In genomic region chrX:3651272-3651671, GRCh38 we compare ENCODE assay signal across 9 cellular contexts.
DNase-seq lines count a peak whose midpoint lies in the region; ATAC-seq, FAIRE-seq and TF ChIP-seq lines count a peak whose summit lies in the region.
"Had no signal": no experiment of that assay in that cellular context is flagged by ENCODE, and none has a peak within 500 bp of the region (broad histone marks: within the 10 kb centered on the region; RNA-seq: fewer than 3 reads in every experiment).

No MANE protein-coding gene starts in this region.

- H3K27ac ChIP-seq in upper lobe of left lung, result no peak overlapping the region

- TF ChIP-seq CTCF in GM12874 (IDR thresholded peaks at IDR 0.05; ENCODE audit: insufficient read depth, low read depth, low read length) (0 out of 2 replicates have a peak, but pooled peaks have one; percentile 11), foreskin fibroblast (IDR thresholded peaks at IDR 0.05; ENCODE audit: low read depth, low read length) (peak; percentile 12), upper lobe of left lung (IDR thresholded peaks at IDR 0.05) (peak; percentile 13 to 60 (median 28))

- no peak for TF ChIP-seq POLR2A in upper lobe of left lung (IDR thresholded peaks at IDR 0.05)

- WGBS in upper lobe of left lung, 2 donors, result 44 to 51% methylated on average over 4 of the region's 4 CpGs

- no peaks in the 10 kb centered on the region for H3K27me3 ChIP-seq in upper lobe of left lung

- no peak for TF ChIP-seq EP300 in upper lobe of left lung (IDR thresholded peaks at IDR 0.05)

- DNase-seq in RKO (ENCODE audit: low spot score) (peak; percentile 56), foreskin fibroblast (peak; percentile 13 to 54), upper lobe of left lung (no peak), COR-L47 (lab: John Stamatoyannopoulos, UW) (no peak)
- DNase-seq in stimulated activated naive B cell treated with anti-CD40 and anti-IgM and Interleukin-4, amounts not matched to agents 10 μg/mL and 1 μg/mL and 100 μg/mL, for 72 hours, result no peak

- H3K9me3 ChIP-seq in upper lobe of left lung, result no peaks in the 10 kb centered on the region

- no peaks in the 10 kb centered on the region for H3K4me1 ChIP-seq in upper lobe of left lung

- no peak overlapping the region for H3K4me3 Mint-ChIP-seq in stimulated activated naive B cell treated with anti-CD40 and anti-IgM and Interleukin-4, amounts not matched to agents 10 μg/mL and 1 μg/mL and 100 μg/mL, for 72 hours
- H3K4me3 Mint-ChIP-seq: central memory CD8-positive, alpha-beta T cell had no signal

- H3K4me1 Mint-ChIP-seq in stimulated activated naive B cell treated with anti-CD40 and anti-IgM and Interleukin-4, amounts not matched to agents 10 μg/mL and 1 μg/mL and 100 μg/mL, for 72 hours, result peaks cover 0 to 1% of the 10 kb centered on the region in 2 donors
- H3K4me1 Mint-ChIP-seq: central memory CD8-positive, alpha-beta T cell had no signal

- no peaks in the 10 kb centered on the region for H3K9me3 Mint-ChIP-seq in stimulated activated naive B cell treated with anti-CD40 and anti-IgM and Interleukin-4, amounts not matched to agents 10 μg/mL and 1 μg/mL and 100 μg/mL, for 72 hours
- H3K9me3 Mint-ChIP-seq: central memory CD8-positive, alpha-beta T cell had no signal

- H3K27ac Mint-ChIP-seq in stimulated activated naive B cell treated with anti-CD40 and anti-IgM and Interleukin-4, amounts not matched to agents 10 μg/mL and 1 μg/mL and 100 μg/mL, for 72 hours, result no peak overlapping the region

- no peak for ATAC-seq in upper lobe of left lung (ENCODE audit: low FRiP score in 2 of 2)
- ATAC-seq in stimulated activated naive B cell treated with anti-CD40 and anti-IgM and Interleukin-4, amounts not matched to agents 10 μg/mL and 1 μg/mL and 100 μg/mL, for 72 hours (replicated peaks), result no peak
- no peak for ATAC-seq in GM18520 (IDR thresholded peaks at IDR 0.05; ENCODE audit: unreplicated experiment)

- H3K36me3 Mint-ChIP-seq in stimulated activated naive B cell treated with anti-CD40 and anti-IgM and Interleukin-4, amounts not matched to agents 10 μg/mL and 1 μg/mL and 100 μg/mL, for 72 hours, result peaks cover 3 to 31% of the 10 kb centered on the region in 2 donors

- peak; percentile 98 for FAIRE-seq in A204.1 (lab: Jason Lieb, UNC)

- H3K27me3 Mint-ChIP-seq in stimulated activated naive B cell treated with anti-CD40 and anti-IgM and Interleukin-4, amounts not matched to agents 10 μg/mL and 1 μg/mL and 100 μg/mL, for 72 hours, result no peaks in the 10 kb centered on the region
- H3K27me3 Mint-ChIP-seq: central memory CD8-positive, alpha-beta T cell had no signal

- H3K36me3 ChIP-seq in upper lobe of left lung, result peaks cover 0 to 14% (median 5%) of the 10 kb centered on the region in 4 donors

- H3K4me3 ChIP-seq in foreskin fibroblast (ENCODE audit: low read depth in 1 of 2, low read length in 2 of 2), result no peak overlapping the region
- no peak overlapping the region for H3K4me3 ChIP-seq in upper lobe of left lung

Comparison
In these comparisons a context has a peak if more than half of its experiments do, and no peak if none do; other contexts are left out.
1. DNase-seq: peak in RKO (single experiment) and foreskin fibroblast (2 of 2); none in upper lobe of left lung (0 of 2), COR-L47 (single experiment) and stimulated activated naive B cell treated with anti-CD40 and anti-IgM and Interleukin-4, amounts not matched to agents 10 μg/mL and 1 μg/mL and 100 μg/mL, for 72 hours (single experiment).
2. Peak in every context shown above with its lines, with median percentiles within 50 percentile points of each other: CTCF ChIP-seq.